Comparison of ENCODE assay signal across 8 cellular contexts in the genomic region with DNA sequence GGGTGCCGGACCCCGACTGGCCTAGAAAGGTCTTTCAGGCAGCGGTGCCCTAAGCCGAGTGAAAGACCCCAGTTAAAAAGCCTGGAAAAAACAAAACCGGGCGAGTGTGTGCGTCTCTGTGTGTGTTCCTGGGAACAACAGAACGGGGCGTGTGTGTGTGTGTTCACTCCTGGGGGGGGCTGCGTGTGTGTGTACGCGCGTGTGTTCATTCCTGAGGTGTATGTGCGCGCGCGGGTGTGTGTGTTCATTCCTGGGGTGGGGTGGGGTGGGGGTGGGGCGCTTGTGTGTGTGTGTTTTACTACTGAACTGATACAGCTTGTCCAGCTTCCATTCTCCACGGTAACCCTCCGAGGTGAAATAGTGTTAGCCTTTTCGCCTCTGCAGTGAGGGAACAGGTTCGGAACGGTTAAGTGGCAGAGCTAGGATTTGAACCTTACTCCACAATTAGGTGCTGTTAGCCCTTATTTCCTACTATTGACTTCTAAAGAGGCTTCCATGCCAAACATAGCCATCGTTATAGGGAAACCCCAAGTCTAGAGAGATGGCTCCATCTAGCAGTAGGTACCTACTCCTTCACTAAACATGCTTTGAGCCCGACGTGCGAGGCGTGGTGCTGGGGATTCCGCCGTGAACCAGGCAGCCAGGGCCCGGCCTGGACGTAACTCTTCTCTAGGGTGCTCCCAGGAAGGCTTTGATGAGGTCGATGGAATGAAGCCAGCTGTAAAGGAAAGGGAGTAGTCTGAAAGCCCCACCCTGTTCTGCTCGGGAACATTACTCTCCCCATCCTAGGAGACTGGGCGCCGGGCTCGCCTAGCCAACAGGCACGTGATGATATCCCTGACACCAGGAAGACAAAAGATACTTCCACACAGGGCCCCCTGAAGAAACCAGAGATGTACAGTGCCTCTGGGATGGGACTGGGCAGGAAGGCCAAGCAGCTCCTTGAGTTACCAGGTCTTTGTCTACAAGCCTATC. TPM values are rescaled to one million over a fixed set of nuclear protein-coding genes. Genes with fewer than 3 reads are reported as not detected.
A peak's percentile ranks its signal among the peaks of the same experiment; 100 is the strongest.
DNase-seq lines count a peak whose midpoint lies in the region; ATAC-seq and TF ChIP-seq lines count a peak whose summit lies in the region.

No MANE protein-coding gene starts in this region.

- peak; percentile 83 for DNase-seq in Right ventricle myocardium inferior (ENCODE audit: missing footprints)
- no peak for DNase-seq in cardiac septum (ENCODE audit: low spot score)
- DNase-seq in NCI-H82 treated with DMSO at 0.1 percent for 48 hours (lab: John Stamatoyannopoulos, UW; ENCODE audit: unreplicated experiment), result peak; percentile 48
- peak; percentile 49 for DNase-seq in astrocyte of the cerebellum (ENCODE audit: low read depth)
- peak in 29 of 51 donors; percentile 6 to 94 (median 66) for DNase-seq in hypothalamus (lab: John Stamatoyannopoulos, UW)
- DNase-seq in retina, result peak; percentile 93
- no peak for DNase-seq in posterior vena cava (ENCODE audit: low spot score)

- peak overlapping the region; percentile 93 for H3K4me3 ChIP-seq in astrocyte of the cerebellum (ENCODE audit: low read depth, low read length)

- in situ Hi-C loops in astrocyte of the cerebellum (cut with HindIII; ENCODE audit: low sequenced_read_pairs), result no loop called here

- peak; percentile 68 for ATAC-seq in Right ventricle myocardium inferior
- ATAC-seq in HG03135 (IDR thresholded peaks at IDR 0.05; ENCODE audit: unreplicated experiment), result peak; percentile 3

- no peak for TF ChIP-seq CTCF in astrocyte of the cerebellum (IDR thresholded peaks at IDR 0.05; ENCODE audit: low read depth, low read length, missing control alignments)

- intact Hi-C loops in Right ventricle myocardium inferior (cut with DNase I) (loop anchor here (5.0 to 10.0 kb wide), 2 partner anchors 50 to 407 kb away; a partner anchor contains a TSS), cardiac septum (cut with DNase I) (loop anchor here (2.0 to 10.0 kb wide), 3 partner anchors 49 to 407 kb away; a partner anchor contains a TSS), posterior vena cava (cut with DNase I) (no loop called here)

RNA-seq across cellular contexts. Expression of a gene that starts 0.7 kb away (rescaled TPM):
- total RNA-seq in Right ventricle myocardium inferior (458 TPM), cardiac septum (494 TPM), posterior vena cava (100 to 1,000 TPM; 321 to 334 TPM)

RNA-seq across cellular contexts. Expression of a gene that starts 48.4 kb away (rescaled TPM):
- 149 TPM for total RNA-seq in Right ventricle myocardium inferior
- 214 TPM for total RNA-seq in cardiac septum
- total RNA-seq in posterior vena cava, result 10 to 100 TPM; 89.2 to 93.4 TPM

Comparison
In these comparisons a context has a peak if more than half of its experiments do, and no peak if none do; other contexts are left out.
1. DNase-seq: peak in Right ventricle myocardium inferior (single experiment), NCI-H82 treated with DMSO at 0.1 percent for 48 hours (single experiment), astrocyte of the cerebellum (single experiment), hypothalamus (29 of 51) and retina (single experiment); none in cardiac septum (single experiment) and posterior vena cava (single experiment).
2. intact Hi-C loops: an anchor here in Right ventricle myocardium inferior (5.0 to 10.0 kb wide) and cardiac septum (2.0 to 10.0 kb wide); none called in posterior vena cava.